19 cellular contexts compared by ENCODE assay signal in genomic region chr11:134819026-134819425, GRCh38.
DNase-seq lines count a peak whose midpoint lies in the region; ATAC-seq, FAIRE-seq and TF ChIP-seq lines count a peak whose summit lies in the region.
"Had no signal": no experiment of that assay in that cellular context is flagged by ENCODE, and none has a peak within 500 bp of the region (broad histone marks: within the 10 kb centered on the region; RNA-seq: fewer than 3 reads in every experiment).

No MANE protein-coding gene starts in this region.

- H3K27ac Mint-ChIP-seq in activated T-cell treated with anti-CD3 and anti-CD28 coated beads, Interleukin-2, amount 50 U/mL, for 24 hours, result no peak overlapping the region
- H3K27ac Mint-ChIP-seq: natural killer cell treated with Interleukin-12 subunit alpha and Interleukin-12 subunit beta and Interleukin-15 and Interleukin-18, amount 100 ng/mL, for 72 hours; T-helper 1 cell treated with Interleukin-12 subunit alpha and Interleukin-12 subunit beta and Interleukin-4 antibody, amounts not matched to agents 30 μg/mL and 1 μg/mL, for 36 hours had no signal

- H3K27me3 ChIP-seq in Panc1 (ENCODE audit: control insufficient read depth, insufficient read depth, low read length), result peaks cover 12% of the 10 kb centered on the region; the same call in 1 of the 2 replicates
- H3K27me3 ChIP-seq: breast epithelium had no signal

- POLR2A ChIA-PET in A549 (lab: Yijun Ruan, JAX), result no interaction called here
- POLR2A ChIA-PET in Panc1 (lab: Charles Lee), result no interaction called here

- ATAC-seq in A549, result no peak
- no peak for ATAC-seq in Panc1
- ATAC-seq in GM18873 (IDR thresholded peaks at IDR 0.05; ENCODE audit: low FRiP score, unreplicated experiment), result no peak
- no peak for ATAC-seq in GM18870 (IDR thresholded peaks at IDR 0.05; ENCODE audit: unreplicated experiment)
- no peak for ATAC-seq in GM21390 (IDR thresholded peaks at IDR 0.05; ENCODE audit: unreplicated experiment)

- FAIRE-seq in A549 (lab: Jason Lieb, UNC), result no peak

- H3K4me1 ChIP-seq in A549 (no peaks in the 10 kb centered on the region; the same call in 2 of the 3 replicates), Panc1 (ENCODE audit: control insufficient read depth, insufficient read depth, low read length) (no peaks in the 10 kb centered on the region)
- H3K4me1 ChIP-seq: breast epithelium had no signal

- no peak overlapping the region for H3K4me3 Mint-ChIP-seq in activated T-cell treated with anti-CD3 and anti-CD28 coated beads, Interleukin-2, amount 50 U/mL, for 24 hours
- H3K4me3 Mint-ChIP-seq: natural killer cell treated with Interleukin-12 subunit alpha and Interleukin-12 subunit beta and Interleukin-15 and Interleukin-18, amount 100 ng/mL, for 72 hours; T-helper 1 cell treated with Interleukin-12 subunit alpha and Interleukin-12 subunit beta and Interleukin-4 antibody, amounts not matched to agents 30 μg/mL and 1 μg/mL, for 36 hours had no signal

- no peak for TF ChIP-seq CTCF in A549 (IDR thresholded peaks at IDR 0.05)
- peak; percentile 5 for TF ChIP-seq CTCF in GM12865 (IDR thresholded peaks at IDR 0.05; ENCODE audit: insufficient read depth, low read depth, low read length, missing control alignments)
- TF ChIP-seq CTCF in Panc1 (IDR thresholded peaks at IDR 0.05), result peak; percentile 63

- peak overlapping the region; percentile 47 for H3K4me2 ChIP-seq in A549

- no peak for TF ChIP-seq POLR2A in A549 (IDR thresholded peaks at IDR 0.05; ENCODE audit: low read length)

- no peak overlapping the region for H3K4me3 ChIP-seq in A549
- no peak overlapping the region for H3K4me3 ChIP-seq in GM12865 (ENCODE audit: low read depth, low read length)
- H3K4me3 ChIP-seq in Panc1 (ENCODE audit: low read depth in 2 of 2, low read length in 2 of 2), result no peak overlapping the region
- H3K4me3 ChIP-seq: breast epithelium had no signal

- CTCF ChIA-PET in A549 (lab: Yijun Ruan, JAX) (no interaction called here), Panc1 (lab: Charles Lee) (no interaction called here)

- intact Hi-C loops in Panc1 (cut with micrococcal nuclease; ENCODE audit: unreplicated experiment), result no loop called here

- DNase-seq in A549 (ENCODE audit: low read depth in 1 of 2, low spot score in 1 of 2), result no peak
- no peak for DNase-seq in GM12865 (ENCODE audit: low read depth)
- DNase-seq in Panc1 (ENCODE audit: low read depth, low spot score), result no peak
- peak; percentile 44 for DNase-seq in left kidney (ENCODE audit: low read depth, low spot score)
- no peak for DNase-seq in activated T-cell treated with anti-CD3 and anti-CD28 coated beads, Interleukin-2, amount 50 U/mL, for 24 hours
- DNase-seq: Calu3; Karpas-422; mammary epithelial cell; NCI-H1436 treated with DMSO at 0.1 percent for 48 hours; NCI-H345; SHP77; stimulated activated CD4-positive, alpha-beta T cell treated with anti-CD3 and anti-CD28 coated beads, Interleukin-12 subunit alpha, Interleukin-12 subunit beta, amount 100 ng/mL, for 4 hours; stimulated activated naive CD4-positive, alpha-beta T cell had no signal

- no peak for TF ChIP-seq RAD21 in A549 (conservative IDR thresholded peaks at IDR 0.05 in 1 of 2, IDR thresholded peaks at IDR 0.05 in 1 of 2)

- no peaks in the 10 kb centered on the region for H3K36me3 ChIP-seq in Panc1 (ENCODE audit: control insufficient read depth, insufficient read depth, low read length)
- H3K36me3 ChIP-seq: breast epithelium had no signal

- no peaks in the 10 kb centered on the region for H3K4me1 Mint-ChIP-seq in activated T-cell treated with anti-CD3 and anti-CD28 coated beads, Interleukin-2, amount 50 U/mL, for 24 hours (ENCODE audit: low read depth)

- no TSS peak for BruUV-seq in Panc1 (replicated peaks; lab: Mats Ljungman, UMichigan)

- peaks cover 42% of the 10 kb centered on the region for H3K27me3 Mint-ChIP-seq in activated T-cell treated with anti-CD3 and anti-CD28 coated beads, Interleukin-2, amount 50 U/mL, for 24 hours

- H3K36me3 Mint-ChIP-seq in activated T-cell treated with anti-CD3 and anti-CD28 coated beads, Interleukin-2, amount 50 U/mL, for 24 hours (ENCODE audit: low read depth), result no peaks in the 10 kb centered on the region
- H3K36me3 Mint-ChIP-seq: natural killer cell treated with Interleukin-12 subunit alpha and Interleukin-12 subunit beta and Interleukin-15 and Interleukin-18, amount 100 ng/mL, for 72 hours had no signal

- no peaks in the 10 kb centered on the region for H3K9me3 ChIP-seq in A549
- no peaks in the 10 kb centered on the region for H3K9me3 ChIP-seq in Panc1 (ENCODE audit: control insufficient read depth, insufficient read depth, low read depth, low read length)
- H3K9me3 ChIP-seq: breast epithelium had no signal

- H3K27ac ChIP-seq in A549 (no peak overlapping the region), Panc1 (ENCODE audit: low read length) (no peak overlapping the region)
- H3K27ac ChIP-seq: breast epithelium had no signal

- in situ Hi-C loops in Panc1 (cut with HindIII; ENCODE audit: low pct_unique_long_range_greater_than_20kb, low sequenced_read_pairs), result no loop called here

- WGBS in A549 (ENCODE audit: missing lambda C conversion rate), result 30% methylated on average over 7 of the region's 7 CpGs

- no peak for TF ChIP-seq EP300 in A549 (IDR thresholded peaks at IDR 0.05)

- no peaks in the 10 kb centered on the region for H3K9me3 Mint-ChIP-seq in activated T-cell treated with anti-CD3 and anti-CD28 coated beads, Interleukin-2, amount 50 U/mL, for 24 hours
- H3K9me3 Mint-ChIP-seq: natural killer cell treated with Interleukin-12 subunit alpha and Interleukin-12 subunit beta and Interleukin-15 and Interleukin-18, amount 100 ng/mL, for 72 hours; T-helper 1 cell treated with Interleukin-12 subunit alpha and Interleukin-12 subunit beta and Interleukin-4 antibody, amounts not matched to agents 30 μg/mL and 1 μg/mL, for 36 hours had no signal

TF ChIP-seq in A549, 52 proteins besides CTCF, POLR2A, EP300 and RAD21:
- no peak for TF ChIP-seq RARB (CRISPR knock-in tag; IDR thresholded peaks at IDR 0.05)
- TF ChIP-seq, protein P1, sequence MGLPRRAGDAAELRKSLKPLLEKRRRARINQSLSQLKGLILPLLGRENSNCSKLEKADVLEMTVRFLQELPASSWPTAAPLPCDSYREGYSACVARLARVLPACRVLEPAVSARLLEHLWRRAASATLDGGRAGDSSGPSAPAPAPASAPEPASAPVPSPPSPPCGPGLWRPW (IDR thresholded peaks at IDR 0.05), result no peak
TF ChIP-seq in A549: peak in this region for 0.
